9 cellular contexts compared by ENCODE assay signal in the genomic region with DNA sequence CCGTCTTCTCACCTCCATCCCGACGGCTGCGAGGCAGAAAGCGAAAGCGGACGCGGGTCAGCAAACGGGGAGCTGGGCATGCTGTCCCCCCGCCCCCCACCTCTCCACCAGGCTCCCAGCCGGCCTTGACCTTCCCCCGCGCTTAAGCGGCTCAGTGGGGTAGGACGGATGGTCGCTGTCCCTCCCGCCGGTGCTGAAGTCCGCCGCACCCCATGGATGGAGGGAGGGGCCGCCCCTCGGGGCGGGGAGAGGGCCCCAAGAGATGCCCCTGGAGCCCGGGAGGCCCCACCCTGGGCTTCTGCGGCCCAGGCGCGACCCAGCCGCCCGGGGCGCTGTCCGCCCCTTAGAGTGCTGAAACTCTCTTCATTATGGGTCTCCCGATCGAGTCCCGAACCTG. TPM values are rescaled to one million over a fixed set of nuclear protein-coding genes. Genes with fewer than 3 reads are reported as not detected.
DNase-seq lines count a peak whose midpoint lies in the region; ATAC-seq, FAIRE-seq and TF ChIP-seq lines count a peak whose summit lies in the region.
"Had no signal": no experiment of that assay in that cellular context is flagged by ENCODE, and none has a peak within 500 bp of the region (broad histone marks: within the 10 kb centered on the region; RNA-seq: fewer than 3 reads in every experiment).

TSS of gene KCNB1 (minus strand) at position 48 of the 397 bp plus-strand sequence. CDS start 188 bp downstream, outside the sequence.

- H3K4me3 ChIP-seq in GM12878 (no peak within 1 kb of the TSS), iPS-11a (ENCODE audit: low read depth, low read length) (peak within 1 kb of the TSS; percentile 47), skeletal muscle tissue (ENCODE audit: low read length in 3 of 3) (peak within 1 kb of the TSS; percentile 58 to 77 (median 67))

- CTCF ChIA-PET in GM12878 (lab: Yijun Ruan, JAX): no interaction called here

- peaks cover 2% of the 10 kb centered on the region for H3K36me3 Mint-ChIP-seq in T-helper 17 cell (ENCODE audit: low read depth)

- H3K4me3 Mint-ChIP-seq in T-helper 17 cell: peak within 1 kb of the TSS; percentile 75

- POLR2A ChIA-PET in GM12878 (lab: Charles Lee): no interaction called here

- no peak within 1 kb of the TSS for H2AFZ ChIP-seq in GM12878 (ENCODE audit: control insufficient read depth, low read depth, low read length)

- H3K9me3 ChIP-seq in T-helper 17 cell (ENCODE audit: control insufficient read depth, low read length, poor library complexity, severe bottlenecking) (no peaks in the 10 kb centered on the region), GM12878 (replicated peaks; ENCODE audit: control insufficient read depth, insufficient read depth, low read length) (no peaks in the 10 kb centered on the region), skeletal muscle tissue (ENCODE audit: control insufficient read depth in 3 of 3, low read length in 3 of 3) (no peaks in the 10 kb centered on the region)

- RAD21 ChIA-PET in GM12878 (lab: Charles Lee; ENCODE audit: unreplicated experiment): no interaction called here

- H3K4me1 Mint-ChIP-seq in T-helper 17 cell: peaks cover 9% of the 10 kb centered on the region

- intact Hi-C loops in GM12878 (cut with micrococcal nuclease; ENCODE audit: unreplicated experiment): no loop called here

- no peaks in the 10 kb centered on the region for H3K79me2 ChIP-seq in GM12878 (ENCODE audit: control insufficient read depth, insufficient read depth, low read length)

- H3K27ac ChIP-seq in GM12878 (ENCODE audit: control insufficient read depth, insufficient read depth): no peak within 1 kb of the TSS
- H3K27ac ChIP-seq in skeletal muscle tissue (ENCODE audit: low read depth, low read length): no peak within 1 kb of the TSS
- H3K27ac ChIP-seq: HL-60 had no signal

- FAIRE-seq in GM12891 (lab: Jason Lieb, UNC) (no peak), GM12878 (lab: Jason Lieb, UNC) (no peak)

- no peak for TF ChIP-seq POLR2A in GM12891 (IDR thresholded peaks at IDR 0.05; ENCODE audit: low read depth, low read length)
- TF ChIP-seq POLR2A in GM12878 (IDR thresholded peaks at IDR 0.05; ENCODE audit: low read depth, low read length): no peak

- ATAC-seq in T-helper 17 cell: peak; percentile 67
- peak; percentile 27; the same call in 2 of the 3 replicates for ATAC-seq in GM12878
- no peak for ATAC-seq in HG02588 (IDR thresholded peaks at IDR 0.05; ENCODE audit: unreplicated experiment)
- ATAC-seq in GM18870 (IDR thresholded peaks at IDR 0.05; ENCODE audit: unreplicated experiment): no peak

- no peaks in the 10 kb centered on the region for H4K20me1 ChIP-seq in GM12878 (ENCODE audit: control insufficient read depth, insufficient read depth)

- no peak within 1 kb of the TSS for H3K27ac Mint-ChIP-seq in T-helper 17 cell

- peaks cover 70% of the 10 kb centered on the region for H3K27me3 Mint-ChIP-seq in T-helper 17 cell

- DNase-seq in GM12891 (ENCODE audit: insufficient read length, low spot score) (peak; percentile 63), T-helper 17 cell (peak; percentile 12 to 21 (median 20)), GM12878 (ENCODE audit: low read depth, low spot score) (no peak), NCI-H2081 treated with DMSO at 0.1 percent for 48 hours (lab: John Stamatoyannopoulos, UW) (no peak)

- H3K27me3 ChIP-seq in GM12878 (replicated peaks in 1 of 2; ENCODE audit: control insufficient read depth in 2 of 2, insufficient read depth in 2 of 2, low read length in 1 of 2) (peaks cover 7 to 8% of the 10 kb centered on the region in 2 experiments; a peak in 3 of 4 replicates), skeletal muscle tissue (ENCODE audit: control insufficient read depth in 3 of 3, insufficient read depth in 3 of 3, low read length in 3 of 3) (peaks cover 0 to 5% (median 2%) of the 10 kb centered on the region in 3 donors)

- H3K4me1 ChIP-seq in GM12878 (ENCODE audit: control insufficient read depth, insufficient read depth, low read length): no peaks in the 10 kb centered on the region
- H3K4me1 ChIP-seq in skeletal muscle tissue (ENCODE audit: control insufficient read depth in 3 of 3, insufficient read depth in 3 of 3, low read length in 3 of 3): peaks cover 13 to 30% (median 13%) of the 10 kb centered on the region in 3 donors

- H3K36me3 ChIP-seq in GM12878 (ENCODE audit: control insufficient read depth in 2 of 2, insufficient read depth in 2 of 2, low read length in 1 of 2): no peaks in the 10 kb centered on the region
- H3K36me3 ChIP-seq in skeletal muscle tissue (ENCODE audit: control insufficient read depth in 3 of 3, insufficient read depth in 3 of 3, low read length in 3 of 3): peaks cover 0 to 5% (median 0%) of the 10 kb centered on the region in 3 donors

- TF ChIP-seq RAD21 in GM12878 (IDR thresholded peaks at IDR 0.05; ENCODE audit: insufficient read depth, low read depth, low read length): no peak

- H3K9ac ChIP-seq in GM12878 (ENCODE audit: control insufficient read depth, insufficient read depth, low read length): no peak within 1 kb of the TSS
- peak within 1 kb of the TSS in 1 of 3 donors; percentile 71 for H3K9ac ChIP-seq in skeletal muscle tissue (ENCODE audit: low read depth in 1 of 3, low read length in 3 of 3)

- TF ChIP-seq CTCF in GM12878 (IDR thresholded peaks at IDR 0.05 in 2 of 3, conservative IDR thresholded peaks at IDR 0.05 in 1 of 3; ENCODE audit: control insufficient read depth in 2 of 3, extremely low read depth in 1 of 3, insufficient read depth in 1 of 3, low read depth in 3 of 3, low read length in 3 of 3): no peak

- no peak within 1 kb of the TSS for H3K4me2 ChIP-seq in GM12878 (ENCODE audit: control insufficient read depth, insufficient read depth)

- TF ChIP-seq EP300 in GM12878 (IDR thresholded peaks at IDR 0.05; ENCODE audit: borderline replicate concordance in 1 of 2, control insufficient read depth in 1 of 2, low read depth in 2 of 2, low read length in 2 of 2): no peak

- WGBS in GM12878 (ENCODE audit: insufficient coverage, insufficient replicate concordance, low lambda C conversion rate, missing lambda C conversion rate): 54% methylated on average over 23 of the region's 34 CpGs

- no TSS peak for BruUV-seq in GM12878 (replicated peaks; lab: Mats Ljungman, UMichigan)

- in situ Hi-C loops in GM12878 (cut with MboI): no loop called here

- SMC1A ChIA-PET in GM12878 (lab: Charles Lee; ENCODE audit: uncharacterized antibody, unreplicated experiment): no interaction called here

TF ChIP-seq in GM12891, 5 proteins besides CTCF, POLR2A, EP300 and RAD21:
- TF ChIP-seq POU2F2 (IDR thresholded peaks at IDR 0.05; ENCODE audit: low read depth, low read length) (no peak), TAF1 (IDR thresholded peaks at IDR 0.05; ENCODE audit: low read depth, low read length) (no peak), SPI1 (IDR thresholded peaks at IDR 0.05; ENCODE audit: low read depth, low read length) (no peak), PAX5 (IDR thresholded peaks at IDR 0.05; ENCODE audit: insufficient read depth, low read length, severe bottlenecking) (no peak), POLR2AphosphoS5 (IDR thresholded peaks at IDR 0.05; ENCODE audit: low read depth, low read length) (no peak)

TF ChIP-seq in GM12878, 131 proteins besides CTCF, POLR2A, EP300 and RAD21 (continues in another document):
- TF ChIP-seq REST (IDR thresholded peaks at IDR 0.05; ENCODE audit: low read depth, low read length) (peak; percentile 92), ZNF384 (IDR thresholded peaks at IDR 0.05; ENCODE audit: borderline replicate concordance, low read depth, low read length) (no peak), TARDBP (IDR thresholded peaks at IDR 0.05; ENCODE audit: borderline replicate concordance) (no peak)

RNA-seq across cellular contexts. Expression of gene KCNB1, which starts in this region (rescaled TPM):
- 0.03 TPM for polyA plus RNA-seq in GM12891 (2012; ENCODE audit: low read depth, missing spikeins)
- total RNA-seq in T-helper 17 cell: under 1 TPM; 0.12 to 0.21 TPM
- not detected in 2 replicates for total RNA-seq in GM12878 (2013; cell fraction: nucleolus; rRNA removed)
- not detected in 2 replicates for total RNA-seq in GM12878 (2014; rRNA removed)
- not detected in 2 replicates for total RNA-seq in GM12878 (2014; rRNA removed; fragmentation: Illumina TruSeq; extraction: Trizol)
- 0.08 TPM in 1 of 2 replicates, not detected in the other for total RNA-seq in GM12878 (2021)
- not detected for polyA plus RNA-seq in GM12878 (2011; ENCODE audit: low read depth)
- not detected in 2 replicates for polyA plus RNA-seq in GM12878 (2011; rRNA removed)
- not detected in 2 replicates for polyA plus RNA-seq in GM12878 (2011; cell fraction: cytosol; rRNA removed)
- polyA plus RNA-seq in GM12878 (2011; cell fraction: nucleus; rRNA removed): not detected in 2 replicates
- 0.04 TPM in 1 of 2 replicates, not detected in the other for polyA plus RNA-seq in GM12878 (2012)
- polyA plus RNA-seq in GM12878 (2014; fragmentation: Illumina TruSeq; extraction: Trizol): not detected in 2 replicates
- polyA plus RNA-seq in GM12878 (2014; fragmentation: Nextera tagmentation; extraction: Ambion mirVana): under 1 TPM in 1 of 2 experiments, not detected in 1; 0.02 TPM
- not detected in 2 replicates for polyA plus RNA-seq in GM12878 (2014; rRNA removed)
- under 1 TPM in 1 of 2 experiments, not detected in 1; 0.03 TPM for polyA plus RNA-seq in GM12878 (2016; fragmentation: Nextera tagmentation; extraction: Ambion mirVana)
- 0.05 TPM in 1 of 2 replicates, not detected in the other for polyA minus RNA-seq in GM12878 (2011; rRNA and poly(A)+ RNA removed)
- polyA minus RNA-seq in GM12878 (2011; cell fraction: cytosol; rRNA and poly(A)+ RNA removed): not detected in 2 replicates
- polyA minus RNA-seq in GM12878 (2011; cell fraction: nucleus; rRNA and poly(A)+ RNA removed): not detected in 2 replicates
- total RNA-seq in skeletal muscle tissue: 2.1 TPM

Comparison
In these comparisons a context has a peak if more than half of its experiments do, and no peak if none do; other contexts are left out.
1. Peak in DNase-seq and ATAC-seq in T-helper 17 cell; RNA of the gene not detected or under 1 TPM.
2. Peak in ATAC-seq in GM12878; RNA of the gene not detected or under 1 TPM.